In the genomic region with DNA sequence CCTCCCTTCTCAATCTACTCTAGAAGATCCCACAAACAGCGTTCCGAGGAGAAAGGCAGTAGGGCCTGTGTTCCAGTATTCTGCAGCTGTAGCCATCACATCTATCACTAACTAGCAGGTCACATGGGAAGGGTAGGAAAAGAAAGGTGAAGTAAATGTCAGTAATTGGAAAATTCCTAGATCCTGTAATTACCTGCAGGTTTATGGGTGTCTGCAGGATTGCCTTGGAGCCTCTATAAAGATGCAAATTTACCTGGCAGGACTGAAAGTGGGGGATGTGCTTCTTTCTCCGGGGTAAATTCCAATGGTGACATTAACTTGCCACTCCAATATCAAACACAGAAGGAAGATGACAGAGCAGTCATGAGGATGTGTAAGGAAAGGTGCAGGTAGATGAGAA, we compare ENCODE assay signal across 1 cellular context.
TF ChIP-seq lines count a peak whose summit lies in the region.

No MANE protein-coding gene starts in this region.

TF ChIP-seq in WTC11, 78 proteins besides CTCF, POLR2A, EP300 and RAD21:
- TF ChIP-seq, protein P1, sequence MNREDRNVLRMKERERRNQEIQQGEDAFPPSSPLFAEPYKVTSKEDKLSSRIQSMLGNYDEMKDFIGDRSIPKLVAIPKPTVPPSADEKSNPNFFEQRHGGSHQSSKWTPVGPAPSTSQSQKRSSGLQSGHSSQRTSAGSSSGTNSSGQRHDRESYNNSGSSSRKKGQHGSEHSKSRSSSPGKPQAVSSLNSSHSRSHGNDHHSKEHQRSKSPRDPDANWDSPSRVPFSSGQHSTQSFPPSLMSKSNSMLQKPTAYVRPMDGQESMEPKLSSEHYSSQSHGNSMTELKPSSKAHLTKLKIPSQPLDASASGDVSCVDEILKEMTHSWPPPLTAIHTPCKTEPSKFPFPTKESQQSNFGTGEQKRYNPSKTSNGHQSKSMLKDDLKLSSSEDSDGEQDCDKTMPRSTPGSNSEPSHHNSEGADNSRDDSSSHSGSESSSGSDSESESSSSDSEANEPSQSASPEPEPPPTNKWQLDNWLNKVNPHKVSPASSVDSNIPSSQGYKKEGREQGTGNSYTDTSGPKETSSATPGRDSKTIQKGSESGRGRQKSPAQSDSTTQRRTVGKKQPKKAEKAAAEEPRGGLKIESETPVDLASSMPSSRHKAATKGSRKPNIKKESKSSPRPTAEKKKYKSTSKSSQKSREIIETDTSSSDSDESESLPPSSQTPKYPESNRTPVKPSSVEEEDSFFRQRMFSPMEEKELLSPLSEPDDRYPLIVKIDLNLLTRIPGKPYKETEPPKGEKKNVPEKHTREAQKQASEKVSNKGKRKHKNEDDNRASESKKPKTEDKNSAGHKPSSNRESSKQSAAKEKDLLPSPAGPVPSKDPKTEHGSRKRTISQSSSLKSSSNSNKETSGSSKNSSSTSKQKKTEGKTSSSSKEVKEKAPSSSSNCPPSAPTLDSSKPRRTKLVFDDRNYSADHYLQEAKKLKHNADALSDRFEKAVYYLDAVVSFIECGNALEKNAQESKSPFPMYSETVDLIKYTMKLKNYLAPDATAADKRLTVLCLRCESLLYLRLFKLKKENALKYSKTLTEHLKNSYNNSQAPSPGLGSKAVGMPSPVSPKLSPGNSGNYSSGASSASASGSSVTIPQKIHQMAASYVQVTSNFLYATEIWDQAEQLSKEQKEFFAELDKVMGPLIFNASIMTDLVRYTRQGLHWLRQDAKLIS (CRISPR knock-in tag; IDR thresholded peaks at IDR 0.05; ENCODE audit: borderline replicate concordance), result no peak
- TF ChIP-seq AR (CRISPR knock-in tag; IDR thresholded peaks at IDR 0.05) (no peak), ERG (CRISPR knock-in tag; IDR thresholded peaks at IDR 0.05) (no peak), ETV6 (CRISPR knock-in tag; IDR thresholded peaks at IDR 0.05) (no peak), NFATC4 (CRISPR knock-in tag; IDR thresholded peaks at IDR 0.05) (no peak), ZNF425 (CRISPR knock-in tag; conservative IDR thresholded peaks at IDR 0.05) (no peak), CDX4 (CRISPR knock-in tag; IDR thresholded peaks at IDR 0.05; ENCODE audit: borderline replicate concordance) (no peak), TEAD1 (CRISPR knock-in tag; IDR thresholded peaks at IDR 0.05) (no peak), TEAD4 (CRISPR knock-in tag; IDR thresholded peaks at IDR 0.05) (no peak), ATF1 (CRISPR knock-in tag; IDR thresholded peaks at IDR 0.05) (no peak), TCF7 (CRISPR knock-in tag; IDR thresholded peaks at IDR 0.05; ENCODE audit: low read depth) (no peak), PREB (CRISPR knock-in tag; IDR thresholded peaks at IDR 0.05; ENCODE audit: borderline replicate concordance) (no peak), FOXJ3 (CRISPR knock-in tag; IDR thresholded peaks at IDR 0.05; ENCODE audit: borderline replicate concordance) (no peak), MXD4 (CRISPR knock-in tag; IDR thresholded peaks at IDR 0.05; ENCODE audit: borderline replicate concordance) (no peak), JAZF1 (CRISPR knock-in tag; IDR thresholded peaks at IDR 0.05) (no peak), ZNF671 (CRISPR knock-in tag; IDR thresholded peaks at IDR 0.05) (no peak), NR1H2 (CRISPR knock-in tag; IDR thresholded peaks at IDR 0.05) (no peak), ZNF138 (CRISPR knock-in tag; conservative IDR thresholded peaks at IDR 0.05) (no peak), E2F4 (CRISPR knock-in tag; IDR thresholded peaks at IDR 0.05; ENCODE audit: borderline replicate concordance, low read depth) (no peak)
- TF ChIP-seq, protein P2, sequence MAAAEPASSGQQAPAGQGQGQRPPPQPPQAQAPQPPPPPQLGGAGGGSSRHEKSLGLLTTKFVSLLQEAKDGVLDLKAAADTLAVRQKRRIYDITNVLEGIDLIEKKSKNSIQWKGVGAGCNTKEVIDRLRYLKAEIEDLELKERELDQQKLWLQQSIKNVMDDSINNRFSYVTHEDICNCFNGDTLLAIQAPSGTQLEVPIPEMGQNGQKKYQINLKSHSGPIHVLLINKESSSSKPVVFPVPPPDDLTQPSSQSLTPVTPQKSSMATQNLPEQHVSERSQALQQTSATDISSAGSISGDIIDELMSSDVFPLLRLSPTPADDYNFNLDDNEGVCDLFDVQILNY (CRISPR knock-in tag; IDR thresholded peaks at IDR 0.05), result no peak
